Comparison of ENCODE assay signal across 9 cellular contexts in genomic region chr2:230737791-230738226, GRCh38. TPM values are rescaled to one million over a fixed set of nuclear protein-coding genes. Genes with fewer than 3 reads are reported as not detected.
DNase-seq lines count a peak whose midpoint lies in the region; ATAC-seq and TF ChIP-seq lines count a peak whose summit lies in the region.
"Had no signal": no experiment of that assay in that cellular context is flagged by ENCODE, and none has a peak within 500 bp of the region (broad histone marks: within the 10 kb centered on the region; RNA-seq: fewer than 3 reads in every experiment).

No MANE protein-coding gene starts in this region.

- no peak overlapping the region for H3K18ac ChIP-seq in mesendoderm (ENCODE audit: low read length)

- H2AK5ac ChIP-seq in mesendoderm (ENCODE audit: low read length) = no peak overlapping the region

- no peak overlapping the region for H2BK15ac ChIP-seq in mesendoderm (replicated peaks; ENCODE audit: low read depth)

- H2BK5ac ChIP-seq in mesendoderm (ENCODE audit: low read length) = no peak overlapping the region

- peaks cover 17% of the 10 kb centered on the region for H3K79me1 ChIP-seq in mesendoderm (ENCODE audit: low read length)

- H3K4me2 ChIP-seq in mesendoderm (ENCODE audit: low read length) = no peak overlapping the region

- H4K5ac ChIP-seq in mesendoderm (ENCODE audit: low read length) = no peak overlapping the region

- H3K4me1 ChIP-seq in right atrium auricular region (peaks cover 0 to 38% of the 10 kb centered on the region in 2 donors), body of pancreas (peaks cover 63% of the 10 kb centered on the region), mucosa of stomach (ENCODE audit: control insufficient read depth, insufficient read depth, low read length) (peaks cover 59% of the 10 kb centered on the region), vagina (peaks cover 56% of the 10 kb centered on the region), mesendoderm (ENCODE audit: control insufficient read depth, low read depth, low read length) (no peaks in the 10 kb centered on the region)

- WGBS in body of pancreas, 2 donors = 14 to 21% methylated on average over 6 of the region's 6 CpGs
- WGBS in mesendoderm (ENCODE audit: extremely low coverage, insufficient coverage, low lambda C conversion rate) = no CpG with 5 or more reads among the region's 6 CpGs

- no peak overlapping the region for H3K4ac ChIP-seq in mesendoderm (ENCODE audit: low read depth, low read length)

- H3K4me3 ChIP-seq in right atrium auricular region (no peak overlapping the region), body of pancreas (no peak overlapping the region), mucosa of stomach (ENCODE audit: low read length) (no peak overlapping the region), vagina (no peak overlapping the region), mesendoderm (ENCODE audit: low read length) (no peak overlapping the region)

- ATAC-seq in left cardiac atrium = peak; percentile 58 to 76
- peak; percentile 82 for ATAC-seq in body of pancreas
- ATAC-seq in GM19023 (IDR thresholded peaks at IDR 0.05; ENCODE audit: unreplicated experiment) = no peak

- H3K79me2 ChIP-seq in mesendoderm (ENCODE audit: control insufficient read depth, insufficient read depth, low read length) = peaks cover 32% of the 10 kb centered on the region

- intact Hi-C loops in left cardiac atrium (cut with DNase I) = no loop called here
- intact Hi-C loops in body of pancreas (cut with DNase I) = no loop called here
- intact Hi-C loops in vagina (cut with DNase I) = no loop called here

- H3K36me3 ChIP-seq in right atrium auricular region (no peaks in the 10 kb centered on the region), body of pancreas (replicated peaks in 1 of 2; ENCODE audit: insufficient read depth in 1 of 2, low read depth in 2 of 2) (no peaks in the 10 kb centered on the region), mucosa of stomach (ENCODE audit: control insufficient read depth, insufficient read depth, low read length) (no peaks in the 10 kb centered on the region), vagina (no peaks in the 10 kb centered on the region), mesendoderm (ENCODE audit: control insufficient read depth, insufficient read depth, low read length) (no peaks in the 10 kb centered on the region)

- H3K27ac ChIP-seq in right atrium auricular region (peak overlapping the region in 1 of 2 donors; percentile 29), body of pancreas (peak overlapping the region; percentile 45 to 73 (median 60)), vagina (peak overlapping the region; percentile 40), mesendoderm (ENCODE audit: low read depth, low read length) (no peak overlapping the region)

- H3K9ac ChIP-seq in mucosa of stomach (ENCODE audit: low read length) = peak overlapping the region; percentile 0
- no peak overlapping the region for H3K9ac ChIP-seq in mesendoderm (ENCODE audit: low read length)

- DNase-seq in left cardiac atrium (no peak), right atrium auricular region (ENCODE audit: low spot score) (no peak), body of pancreas (no peak), vagina (ENCODE audit: extremely low spot score in 2 of 2) (no peak), mesendoderm (no peak), NCI-H526 treated with DMSO at 0.1 percent for 48 hours (lab: John Stamatoyannopoulos, UW) (no peak)
- DNase-seq: stimulated activated CD4-positive, alpha-beta T cell treated with anti-CD3 and anti-CD28 coated beads, Interleukin-4, amount 100 ng/mL, for 1 hour had no signal

- H3K27me3 ChIP-seq in right atrium auricular region = no peaks in the 10 kb centered on the region
- no peaks in the 10 kb centered on the region for H3K27me3 ChIP-seq in body of pancreas
- no peaks in the 10 kb centered on the region for H3K27me3 ChIP-seq in mucosa of stomach (ENCODE audit: control insufficient read depth, insufficient read depth, low read length)
- no peaks in the 10 kb centered on the region for H3K27me3 ChIP-seq in vagina
- no peaks in the 10 kb centered on the region for H3K27me3 ChIP-seq in mesendoderm (ENCODE audit: insufficient read depth, low read length, poor library complexity)

- no peak overlapping the region for H3K56ac ChIP-seq in mesendoderm (ENCODE audit: low read length)

- no peak overlapping the region for H3K23ac ChIP-seq in mesendoderm (ENCODE audit: low read length)

- H3K9me3 ChIP-seq in right atrium auricular region = no peaks in the 10 kb centered on the region
- H3K9me3 ChIP-seq in body of pancreas = no peaks in the 10 kb centered on the region
- H3K9me3 ChIP-seq in mucosa of stomach (ENCODE audit: control insufficient read depth, low read length) = no peaks in the 10 kb centered on the region
- H3K9me3 ChIP-seq in vagina = no peaks in the 10 kb centered on the region

- no peak overlapping the region for H2BK120ac ChIP-seq in mesendoderm (ENCODE audit: low read depth, low read length)

- no peak overlapping the region for H4K8ac ChIP-seq in mesendoderm (ENCODE audit: low read depth, low read length)

- TF ChIP-seq CTCF in right atrium auricular region (IDR thresholded peaks at IDR 0.05) (no peak), body of pancreas (IDR thresholded peaks at IDR 0.05) (no peak), vagina (IDR thresholded peaks at IDR 0.05) (no peak)

- TF ChIP-seq POLR2A in body of pancreas (IDR thresholded peaks at IDR 0.05) (no peak), vagina (IDR thresholded peaks at IDR 0.05) (no peak)

RNA-seq across cellular contexts. Expression of gene CAB39, which starts 25.2 kb away (rescaled TPM):
- total RNA-seq in left cardiac atrium (10 to 100 TPM; 85.5 to 87.8 TPM), right atrium auricular region (10 to 100 TPM; 66.1 to 81.5 TPM), body of pancreas (10 to 100 TPM; 32.3 to 34.5 TPM), vagina (59.4 TPM)
- 33.4 TPM for polyA plus RNA-seq in mesendoderm (2013, experiment 1 of 2)
- 34.1 TPM for polyA plus RNA-seq in mesendoderm (2013, experiment 2 of 2)
